In genomic region chr15:64398575-64398974, GRCh38 we compare ENCODE assay signal across 19 cellular contexts. TPM values are rescaled to one million over a fixed set of nuclear protein-coding genes. Genes with fewer than 3 reads are reported as not detected.
DNase-seq lines count a peak whose midpoint lies in the region; ATAC-seq, FAIRE-seq and TF ChIP-seq lines count a peak whose summit lies in the region.
"Had no signal": no experiment of that assay in that cellular context is flagged by ENCODE, and none has a peak within 500 bp of the region (broad histone marks: within the 10 kb centered on the region; RNA-seq: fewer than 3 reads in every experiment).

No MANE protein-coding gene starts in this region.

- peaks cover 100% of the 10 kb centered on the region for H3K36me3 Mint-ChIP-seq in stimulated activated effector memory CD8-positive, alpha-beta T cell treated with anti-CD3 and anti-CD28 coated beads, Interleukin-12 subunit alpha, Interleukin-12 subunit beta, amount 100 ng/mL, for 72 hours

- H3K4me3 Mint-ChIP-seq in stimulated activated effector memory CD8-positive, alpha-beta T cell treated with anti-CD3 and anti-CD28 coated beads, Interleukin-12 subunit alpha, Interleukin-12 subunit beta, amount 100 ng/mL, for 72 hours = no peak overlapping the region
- H3K4me3 Mint-ChIP-seq: CD14-positive monocyte, IgD-negative memory B cell had no signal

- no peaks in the 10 kb centered on the region for H3K4me1 Mint-ChIP-seq in stimulated activated effector memory CD8-positive, alpha-beta T cell treated with anti-CD3 and anti-CD28 coated beads, Interleukin-12 subunit alpha, Interleukin-12 subunit beta, amount 100 ng/mL, for 72 hours
- H3K4me1 Mint-ChIP-seq: CD14-positive monocyte, IgD-negative memory B cell had no signal

- peak overlapping the region in 1 of 2 donors; percentile 52 for H3K27ac ChIP-seq in right atrium auricular region
- H3K27ac ChIP-seq in pancreas = no peak overlapping the region
- no peak overlapping the region for H3K27ac ChIP-seq in Peyer's patch
- H3K27ac ChIP-seq: SJCRH30 had no signal

- peaks cover 78% of the 10 kb centered on the region for H3K36me3 ChIP-seq in right atrium auricular region
- H3K36me3 ChIP-seq in pancreas = peaks cover 4 to 78% (median 12%) of the 10 kb centered on the region in 3 donors
- H3K36me3 ChIP-seq in Peyer's patch = peaks cover 0 to 98% (median 0%) of the 10 kb centered on the region in 3 donors

- peak; percentile 69 for ATAC-seq in Right ventricle myocardium superior (ENCODE audit: poor library complexity)
- ATAC-seq in left ventricle myocardium superior = peak; percentile 61
- ATAC-seq in stimulated activated effector memory CD8-positive, alpha-beta T cell treated with anti-CD3 and anti-CD28 coated beads, Interleukin-12 subunit alpha, Interleukin-12 subunit beta, amount 100 ng/mL, for 72 hours = peak; percentile 34
- ATAC-seq in pancreas = no peak

- no peak overlapping the region for H3K27ac Mint-ChIP-seq in stimulated activated effector memory CD8-positive, alpha-beta T cell treated with anti-CD3 and anti-CD28 coated beads, Interleukin-12 subunit alpha, Interleukin-12 subunit beta, amount 100 ng/mL, for 72 hours
- H3K27ac Mint-ChIP-seq: CD14-positive monocyte, IgD-negative memory B cell had no signal

- no peak for DNase-seq in Right ventricle myocardium superior
- DNase-seq in right atrium auricular region (ENCODE audit: low spot score) = no peak
- peak; percentile 35 for DNase-seq in M059J (ENCODE audit: low read depth)
- no peak for DNase-seq in left ventricle myocardium superior
- DNase-seq in stimulated activated effector memory CD8-positive, alpha-beta T cell treated with anti-CD3 and anti-CD28 coated beads, Interleukin-12 subunit alpha, Interleukin-12 subunit beta, amount 100 ng/mL, for 72 hours (ENCODE audit: low spot score in 2 of 2) = no peak
- DNase-seq in pancreas = no peak
- DNase-seq in KBM-7 = no peak
- DNase-seq in Peyer's patch = no peak
- DNase-seq: AML-193, Caco-2, HCEC 1CT, MV-4-11, NCI-H1417 treated with DMSO at 0.1 percent for 48 hours, NCI-H1930, NCI-H69, RPMI8226, SJCRH30 had no signal

- no peak overlapping the region for H3K4me3 ChIP-seq in right atrium auricular region
- H3K4me3 ChIP-seq in pancreas = no peak overlapping the region
- no peak overlapping the region for H3K4me3 ChIP-seq in Peyer's patch
- H3K4me3 ChIP-seq: SJCRH30 had no signal

- TF ChIP-seq CTCF in right atrium auricular region (IDR thresholded peaks at IDR 0.05) = no peak
- no peak for TF ChIP-seq CTCF in pancreas (IDR thresholded peaks at IDR 0.05)
- no peak for TF ChIP-seq CTCF in Peyer's patch (IDR thresholded peaks at IDR 0.05)

- H3K27me3 ChIP-seq in right atrium auricular region (no peaks in the 10 kb centered on the region), pancreas (no peaks in the 10 kb centered on the region), Peyer's patch (no peaks in the 10 kb centered on the region)
- H3K27me3 ChIP-seq: SJCRH30 had no signal

- in situ Hi-C loops in KBM-7 (cut with MboI; ENCODE audit: low pct_unique_long_range_greater_than_20kb, low sequenced_read_pairs) = no loop called here

- H3K4me1 ChIP-seq in right atrium auricular region (no peaks in the 10 kb centered on the region), pancreas (no peaks in the 10 kb centered on the region), Peyer's patch (no peaks in the 10 kb centered on the region)
- H3K4me1 ChIP-seq: Caco-2, SJCRH30 had no signal

- 87 to 100% methylated on average over 2 of the region's 2 CpGs for WGBS in pancreas, 2 donors

- TF ChIP-seq POLR2A in Peyer's patch (IDR thresholded peaks at IDR 0.05) = no peak

- intact Hi-C loops in Right ventricle myocardium superior (cut with DNase I) (no loop called here), left ventricle myocardium superior (cut with micrococcal nuclease) (no loop called here), pancreas (cut with DNase I) (no loop called here)

- H3K9me3 ChIP-seq in right atrium auricular region = no peaks in the 10 kb centered on the region
- no peaks in the 10 kb centered on the region for H3K9me3 ChIP-seq in pancreas
- no peaks in the 10 kb centered on the region for H3K9me3 ChIP-seq in Peyer's patch
- H3K9me3 ChIP-seq: Caco-2, SJCRH30 had no signal

- no peak for FAIRE-seq in pancreas (lab: Jason Lieb, UNC)

- H3K9me3 Mint-ChIP-seq in stimulated activated effector memory CD8-positive, alpha-beta T cell treated with anti-CD3 and anti-CD28 coated beads, Interleukin-12 subunit alpha, Interleukin-12 subunit beta, amount 100 ng/mL, for 72 hours = no peaks in the 10 kb centered on the region
- H3K9me3 Mint-ChIP-seq: CD14-positive monocyte, IgD-negative memory B cell had no signal

RNA-seq across cellular contexts. Expression of gene TRIP4, which starts 10.9 kb away (rescaled TPM):
- 13.1 TPM for total RNA-seq in Right ventricle myocardium superior
- 1 to 10 TPM; 7.8 to 8.7 TPM for total RNA-seq in right atrium auricular region
- 10.5 and 10.6 TPM in 2 replicates for total RNA-seq in M059J (2014; rRNA removed; shearing (Covaris generic))
- 11.9 TPM for total RNA-seq in left ventricle myocardium superior
- total RNA-seq in pancreas = 10 to 100 TPM in 3 of 6 donors, 1 to 10 TPM in 3; 9.1 to 17.5 (median 10.7) TPM
- 10 to 100 TPM; 11.7 to 15.4 TPM for polyA plus RNA-seq in pancreas
- 10 to 100 TPM; 18.9 to 61.9 (median 19.9) TPM for total RNA-seq in Peyer's patch

RNA-seq across cellular contexts. Expression of gene PCLAF, which starts 17.3 kb away (rescaled TPM):
- total RNA-seq in Right ventricle myocardium superior (0.59 TPM), right atrium auricular region (not detected), left ventricle myocardium superior (0.20 TPM), pancreas (1 to 10 TPM in 4 of 6 donors, under 1 TPM in 2; 0.51 to 2.1 (median 1.4) TPM), Peyer's patch (1 to 10 TPM; 1.4 to 7.4 (median 4.5) TPM)
- total RNA-seq in M059J (2014; rRNA removed; shearing (Covaris generic)) = 90.7 and 163 TPM in 2 replicates
- 1 to 10 TPM; 1.3 to 2.2 TPM for polyA plus RNA-seq in pancreas
- polyA plus RNA-seq: CD14-positive monocyte had no signal

RNA-seq across cellular contexts. Expression of gene CSNK1G1, which starts 42.6 kb away (rescaled TPM):
- total RNA-seq in Right ventricle myocardium superior = 6.0 TPM
- total RNA-seq in right atrium auricular region = 1 to 10 TPM; 3.5 to 4.8 TPM
- total RNA-seq in M059J (2014; rRNA removed; shearing (Covaris generic)) = 12.2 and 33.8 TPM in 2 replicates
- 8.2 TPM for total RNA-seq in left ventricle myocardium superior
- 10 to 100 TPM in 1 of 6 donors, 1 to 10 TPM in 5; 6.0 to 12.1 (median 8.1) TPM for total RNA-seq in pancreas
- polyA plus RNA-seq in pancreas = 1 to 10 TPM; 2.4 to 3.4 TPM
- 10 to 100 TPM; 12.3 to 36.5 (median 24.2) TPM for total RNA-seq in Peyer's patch

Comparison
In these comparisons a context has a peak if more than half of its experiments do, and no peak if none do; other contexts are left out.
1. ATAC-seq: peak in Right ventricle myocardium superior (single experiment), left ventricle myocardium superior (single experiment) and stimulated activated effector memory CD8-positive, alpha-beta T cell treated with anti-CD3 and anti-CD28 coated beads, Interleukin-12 subunit alpha, Interleukin-12 subunit beta, amount 100 ng/mL, for 72 hours (single experiment); none in pancreas (0 of 4).
2. RNA of gene PCLAF, which starts 17.3 kb away (total RNA-seq): 90.7 to 163 TPM in M059J; 1.4 to 7.4 TPM in Peyer's patch, 0.51 to 2.1 TPM in pancreas, 0.59 TPM in Right ventricle myocardium superior (single experiment), 0.20 TPM in left ventricle myocardium superior (single experiment) and not detected in right atrium auricular region; every median in the first group is over 10 times any median in the second.